8 cellular contexts compared by ENCODE assay signal in genomic region chr22:30667092-30667485, GRCh38. TPM values are rescaled to one million over a fixed set of nuclear protein-coding genes. Genes with fewer than 3 reads are reported as not detected.
DNase-seq lines count a peak whose midpoint lies in the region; ATAC-seq and TF ChIP-seq lines count a peak whose summit lies in the region.

No MANE protein-coding gene starts in this region.

- H3K27ac Mint-ChIP-seq in activated B cell treated with CpG ODN at 0.5 μM for 24 hours: peak overlapping the region; percentile 86

- H3K9me3 ChIP-seq in gastroesophageal sphincter: no peaks in the 10 kb centered on the region
- H3K9me3 ChIP-seq in skeletal muscle satellite cell (replicated peaks; ENCODE audit: low read length): no peaks in the 10 kb centered on the region

- TF ChIP-seq EP300 in gastroesophageal sphincter (IDR thresholded peaks at IDR 0.05): no peak

- peak overlapping the region; percentile 98 for H3K4me2 ChIP-seq in skeletal muscle satellite cell (ENCODE audit: low read length)

- peak; percentile 2 for ATAC-seq in activated B cell treated with CpG ODN at 0.5 μM for 24 hours (ENCODE audit: low read depth)
- no peak for ATAC-seq in gastroesophageal sphincter

- POLR2A ChIA-PET in activated B cell treated with CpG ODN at 0.5 μM for 24 hours (lab: Charles Lee): interaction anchor here (0.6 to 2.0 kb wide), 2 partner anchors 32 to 986 kb away, joined by 3 to 9 read pairs; no protein-coding TSS in a partner anchor

- H3K27me3 ChIP-seq in gastroesophageal sphincter: no peaks in the 10 kb centered on the region
- no peaks in the 10 kb centered on the region for H3K27me3 ChIP-seq in skeletal muscle satellite cell (ENCODE audit: control insufficient read depth, insufficient read depth, low read length)

- peaks cover 29% of the 10 kb centered on the region for H3K36me3 Mint-ChIP-seq in activated B cell treated with CpG ODN at 0.5 μM for 24 hours (ENCODE audit: low read depth)

- H3K4me3 ChIP-seq in gastroesophageal sphincter: peak overlapping the region; percentile 42 to 79
- H3K4me3 ChIP-seq in skeletal muscle satellite cell (ENCODE audit: low read length): peak overlapping the region; percentile 96

- CTCF ChIA-PET in activated B cell treated with CpG ODN at 0.5 μM for 24 hours (lab: Charles Lee): no interaction called here

- WGBS in gastroesophageal sphincter (ENCODE audit: low coverage in 1 of 2), 2 donors: 0 to 4% methylated on average over 12 to 14 of the region's 17 CpGs

- peak overlapping the region in 3 of 4 donors; percentile 70 to 76 (median 74) for H3K27ac ChIP-seq in gastroesophageal sphincter

- TF ChIP-seq CTCF in activated B cell treated with CpG ODN at 0.5 μM for 24 hours (IDR thresholded peaks at IDR 0.05) (no peak), gastroesophageal sphincter (IDR thresholded peaks at IDR 0.05) (no peak)

- intact Hi-C loops in activated B cell treated with CpG ODN at 0.5 μM for 24 hours (cut with micrococcal nuclease) (loop anchor here (1.0 to 10.0 kb wide), 5 partner anchors 18 to 418 kb away; partner anchors contain the start of genes PES1, SLC35E4, SMTN and TUG1), posterior vena cava (cut with DNase I) (no loop called here)

- no peaks in the 10 kb centered on the region for H3K27me3 Mint-ChIP-seq in activated B cell treated with CpG ODN at 0.5 μM for 24 hours

- H3K4me1 ChIP-seq in gastroesophageal sphincter: peaks cover 0 to 31% (median 4%) of the 10 kb centered on the region in 3 donors
- H3K4me1 ChIP-seq in skeletal muscle satellite cell (ENCODE audit: control insufficient read depth, insufficient read depth, low read length): peaks cover 11% of the 10 kb centered on the region

- H3K9me3 Mint-ChIP-seq in activated B cell treated with CpG ODN at 0.5 μM for 24 hours: no peaks in the 10 kb centered on the region

- TF ChIP-seq POLR2A in gastroesophageal sphincter (IDR thresholded peaks at IDR 0.05): no peak

- peaks cover 18% of the 10 kb centered on the region for H3K4me1 Mint-ChIP-seq in activated B cell treated with CpG ODN at 0.5 μM for 24 hours

- H3K4me3 Mint-ChIP-seq in activated B cell treated with CpG ODN at 0.5 μM for 24 hours: peak overlapping the region; percentile 97

- peak overlapping the region; percentile 82 for H3K9ac ChIP-seq in skeletal muscle satellite cell (ENCODE audit: low read depth, low read length)

- H3K36me3 ChIP-seq in gastroesophageal sphincter (peaks cover 0 to 32% of the 10 kb centered on the region in 2 donors), skeletal muscle satellite cell (ENCODE audit: insufficient read depth, low read length) (peaks cover 14% of the 10 kb centered on the region)

- DNase-seq in activated T-cell treated with anti-CD3 and anti-CD28 coated beads for 4 hours: peak; percentile 8
- DNase-seq in activated T-cell treated with anti-CD3 and anti-CD28 coated beads, Interleukin-2, amount 50 U/mL, for 1 hour: no peak
- DNase-seq in activated B cell treated with CpG ODN at 0.5 μM for 24 hours: no peak
- DNase-seq in posterior vena cava (ENCODE audit: low spot score): no peak
- DNase-seq in NCI-H345 (lab: John Stamatoyannopoulos, UW): no peak
- DNase-seq in NCI-H1417 treated with DMSO at 0.1 percent for 48 hours (lab: John Stamatoyannopoulos, UW): no peak

RNA-seq across cellular contexts. Expression of gene DUSP18, which starts 0.6 kb away (rescaled TPM):
- 12.0 and 13.5 TPM in 2 replicates for total RNA-seq in activated B cell treated with CpG ODN at 0.5 μM for 24 hours
- total RNA-seq in gastroesophageal sphincter: 10 to 100 TPM in 2 of 4 donors, 1 to 10 TPM in 2; 6.5 to 13.2 (median 8.7) TPM
- 15.7 and 18.1 TPM in 2 replicates for total RNA-seq in skeletal muscle satellite cell (2012; rRNA removed)
- total RNA-seq in posterior vena cava: 1 to 10 TPM; 6.9 to 8.5 TPM

RNA-seq across cellular contexts. Expression of gene OSBP2, which starts 27.6 kb away (rescaled TPM):
- 0.35 and 0.56 TPM in 2 replicates for total RNA-seq in activated B cell treated with CpG ODN at 0.5 μM for 24 hours
- total RNA-seq in gastroesophageal sphincter: 1 to 10 TPM in 3 of 4 donors, under 1 TPM in 1; 0.35 to 3.5 (median 1.8) TPM
- 3.8 and 4.4 TPM in 2 replicates for total RNA-seq in skeletal muscle satellite cell (2012; rRNA removed)
- total RNA-seq in posterior vena cava: 1 to 10 TPM; 2.1 to 2.6 TPM

RNA-seq across cellular contexts. Expression of gene SLC35E4, which starts 31.5 kb away (rescaled TPM):
- total RNA-seq in activated B cell treated with CpG ODN at 0.5 μM for 24 hours (1.8 TPM in 2 replicates), gastroesophageal sphincter (10 to 100 TPM in 3 of 4 donors, 1 to 10 TPM in 1; 6.5 to 13.5 (median 10.9) TPM), posterior vena cava (1 to 10 TPM; 4.4 to 7.8 TPM)
- 37.5 and 58.1 TPM in 2 replicates for total RNA-seq in skeletal muscle satellite cell (2012; rRNA removed)
